Comparison of ENCODE assay signal across 11 cellular contexts in genomic region chr15:93543093-93543492, GRCh38.
"Had no signal": no experiment of that assay in that cellular context is flagged by ENCODE, and none has a peak within 500 bp of the region (broad histone marks: within the 10 kb centered on the region; RNA-seq: fewer than 3 reads in every experiment).

No MANE protein-coding gene starts in this region.

- H3K9ac ChIP-seq: GM23248 had no signal

- H2AFZ ChIP-seq: GM23248, GM23338 had no signal

- H3K4me3 ChIP-seq: GM23248, GM23338, HAP-1 had no signal

- ATAC-seq: GM23338, HCT116 had no signal

- H3K27ac ChIP-seq: GM23248 had no signal

- H3K36me3 ChIP-seq: HAP-1 had no signal

- DNase-seq: GM23248, GOT3, H7, H9, HCEC 1CT, HFFc6 had no signal

- H3K4me2 ChIP-seq: GM23338 had no signal

- FAIRE-seq: H1, H54 had no signal

- H3K4me1 ChIP-seq: HAP-1 had no signal

- H3K9me3 ChIP-seq: HAP-1 had no signal
